In the genomic region with DNA sequence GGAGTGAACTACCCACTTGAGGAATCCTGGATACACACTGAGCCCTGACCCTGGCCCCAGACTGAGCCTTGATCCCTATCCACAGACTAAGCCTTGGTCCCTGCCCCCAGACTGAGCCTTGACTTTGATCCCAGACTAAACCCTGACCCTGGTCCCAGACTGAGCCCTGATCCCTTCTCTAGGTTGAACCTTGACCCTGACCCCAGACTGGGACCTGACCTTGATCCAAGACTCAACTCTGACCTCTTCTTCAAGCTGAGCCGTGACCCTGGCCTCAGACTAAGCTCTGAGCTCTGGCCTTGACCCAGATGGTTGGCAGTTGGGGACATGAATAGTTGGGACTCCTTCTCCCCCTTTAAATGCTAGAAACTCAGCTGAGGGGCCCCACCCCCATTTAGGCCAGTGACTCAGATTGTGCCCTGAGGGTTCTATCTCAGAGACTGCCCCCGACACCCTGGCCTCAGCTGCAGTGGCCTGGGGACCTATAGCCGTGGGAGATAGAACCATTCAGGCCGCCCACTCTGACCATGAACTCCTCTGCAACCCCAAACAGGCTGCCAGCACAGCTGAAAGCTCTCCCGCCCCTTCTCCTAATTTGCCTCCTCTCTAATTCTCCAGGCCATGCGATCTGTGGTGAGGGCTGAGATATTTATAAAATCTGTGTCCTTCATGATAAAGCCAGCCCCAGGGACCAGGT, we compare ENCODE assay signal across 11 cellular contexts.
"Had no signal": no experiment of that assay in that cellular context is flagged by ENCODE, and none has a peak within 500 bp of the region (broad histone marks: within the 10 kb centered on the region; RNA-seq: fewer than 3 reads in every experiment).

No MANE protein-coding gene starts in this region.

- H3K4me3 ChIP-seq: colonic mucosa, esophagus muscularis mucosa had no signal

- H3K4me1 ChIP-seq: colonic mucosa, esophagus muscularis mucosa had no signal

- H3K36me3 Mint-ChIP-seq: activated naive CD4-positive, alpha-beta T cell treated with anti-CD3 and anti-CD28 coated beads, Interleukin-2, amount 10 ng/mL, durations not matched to agents 7 days and 5 days had no signal

- H3K27ac Mint-ChIP-seq: activated naive CD4-positive, alpha-beta T cell treated with anti-CD3 and anti-CD28 coated beads, Interleukin-2, amount 10 ng/mL, durations not matched to agents 7 days and 5 days had no signal

- H3K9me3 Mint-ChIP-seq: activated naive CD4-positive, alpha-beta T cell treated with anti-CD3 and anti-CD28 coated beads, Interleukin-2, amount 10 ng/mL, durations not matched to agents 7 days and 5 days had no signal

- H3K9me3 ChIP-seq: colonic mucosa, esophagus muscularis mucosa had no signal

- H3K27ac ChIP-seq: colonic mucosa, esophagus muscularis mucosa had no signal

- H3K36me3 ChIP-seq: colonic mucosa, esophagus muscularis mucosa had no signal

- H3K4me1 Mint-ChIP-seq: activated naive CD4-positive, alpha-beta T cell treated with anti-CD3 and anti-CD28 coated beads, Interleukin-2, amount 10 ng/mL, durations not matched to agents 7 days and 5 days had no signal

- H3K4me3 Mint-ChIP-seq: activated naive CD4-positive, alpha-beta T cell treated with anti-CD3 and anti-CD28 coated beads, Interleukin-2, amount 10 ng/mL, durations not matched to agents 7 days and 5 days had no signal

- H3K27me3 ChIP-seq: colonic mucosa had no signal

- DNase-seq: activated CD4-positive, alpha-beta T cell treated with anti-CD3 and anti-CD28 coated beads for 1 hour; activated CD4-positive, alpha-beta T cell treated with anti-CD3 and anti-CD28 coated beads, Interleukin-2, amount 50 U/mL, for 48 hours; activated naive CD4-positive, alpha-beta T cell treated with anti-CD3 and anti-CD28 coated beads, Interleukin-2, amount 10 ng/mL, durations not matched to agents 7 days and 5 days; colonic mucosa; kidney glomerular epithelial cell; stimulated activated CD4-positive, alpha-beta T cell treated with anti-CD3 and anti-CD28 coated beads, Interleukin-2, amount 100 ng/mL, for 48 hours; stimulated activated naive CD4-positive, alpha-beta T cell; T-helper 1 cell; trophoblast cell had no signal

- ATAC-seq: SK-N-SH treated with all-trans-retinoic acid at 6 μM for 48 hours had no signal
